Comparison of ENCODE assay signal across 8 cellular contexts in genomic region chr3:194573680-194574437, GRCh38. TPM values are rescaled to one million over a fixed set of nuclear protein-coding genes. Genes with fewer than 3 reads are reported as not detected.
DNase-seq lines count a peak whose midpoint lies in the region; ATAC-seq and TF ChIP-seq lines count a peak whose summit lies in the region.

No MANE protein-coding gene starts in this region.

- CTCF ChIA-PET in A673 (lab: Charles Lee) = interaction anchor here (0.6 to 2.3 kb wide), 6 partner anchors 9 to 102 kb away, joined by 3 to 9 read pairs (median 4); no protein-coding TSS in a partner anchor

- H3K36me3 ChIP-seq in A673 (ENCODE audit: insufficient read depth, low read length, poor library complexity, severe bottlenecking) = no peaks in the 10 kb centered on the region

- no peaks in the 10 kb centered on the region for H3K27me3 ChIP-seq in A673 (replicated peaks; ENCODE audit: insufficient read depth, low read depth, low read length, poor library complexity)

- peaks cover 16% of the 10 kb centered on the region for H3K4me1 ChIP-seq in A673 (ENCODE audit: insufficient read depth, low read length, poor library complexity, severe bottlenecking)

- ATAC-seq in HG02884 (IDR thresholded peaks at IDR 0.05; ENCODE audit: unreplicated experiment) = peak; percentile 83

- BruUV-seq in A673 (replicated peaks; lab: Mats Ljungman, UMichigan) = no TSS peak

- TF ChIP-seq CTCF in A673 (conservative IDR thresholded peaks at IDR 0.05; ENCODE audit: low read depth, low read length) (peak; percentile 80), GM12875 (IDR thresholded peaks at IDR 0.05; ENCODE audit: borderline replicate concordance, insufficient read depth, low read depth, low read length) (peak; percentile 75), foreskin fibroblast (IDR thresholded peaks at IDR 0.05; ENCODE audit: low read depth, low read length) (peak; percentile 34), retinal pigment epithelial cell (conservative IDR thresholded peaks at IDR 0.05; ENCODE audit: low read depth, low read length) (peak; percentile 53)

- no peak overlapping the region for H3K27ac ChIP-seq in A673 (ENCODE audit: low read depth, low read length, poor library complexity, severe bottlenecking)

- H3K9me3 ChIP-seq in A673 (ENCODE audit: low read depth, low read length, poor library complexity, severe bottlenecking) = no peaks in the 10 kb centered on the region

- peak; percentile 78 for DNase-seq in A673 (ENCODE audit: low spot score)
- DNase-seq in NCI-H524 (lab: John Stamatoyannopoulos, UW) = peak; percentile 81 to 92
- DNase-seq in activated T-cell treated with anti-CD3 and anti-CD28 coated beads for 4 hours = peak; percentile 13
- peak; percentile 43 to 62 for DNase-seq in foreskin fibroblast
- DNase-seq in retinal pigment epithelial cell (ENCODE audit: low read depth) = no peak
- DNase-seq in T-helper 9 cell = no peak

- POLR2A ChIA-PET in A673 (lab: Charles Lee; ENCODE audit: low non-redundant PET) = no interaction called here

- no peak overlapping the region for H3K4me3 ChIP-seq in A673 (ENCODE audit: low read depth, low read length, poor library complexity, severe bottlenecking)
- H3K4me3 ChIP-seq in GM12875 (ENCODE audit: low read depth, low read length) = no peak overlapping the region
- H3K4me3 ChIP-seq in foreskin fibroblast (ENCODE audit: low read depth in 1 of 2, low read length in 2 of 2) = no peak overlapping the region
- no peak overlapping the region for H3K4me3 ChIP-seq in retinal pigment epithelial cell (ENCODE audit: low read length)

- intact Hi-C loops in A673 (cut with micrococcal nuclease; ENCODE audit: unreplicated experiment) = loop anchor here (5.0 kb wide), 1 partner anchor 102 kb away; no protein-coding TSS in a partner anchor

RNA-seq across cellular contexts. Expression of gene TMEM44, which starts 59.4 kb away (rescaled TPM):
- 20.9 and 23.1 TPM in 2 replicates for total RNA-seq in A673 (2021)

Comparison
In these comparisons a context has a peak if more than half of its experiments do, and no peak if none do; other contexts are left out.
1. DNase-seq: peak in A673 (single experiment), NCI-H524 (2 of 2), activated T-cell treated with anti-CD3 and anti-CD28 coated beads for 4 hours (single experiment) and foreskin fibroblast (2 of 2); none in retinal pigment epithelial cell (single experiment) and T-helper 9 cell (single experiment).
2. Peak in every context shown above with its lines, with median percentiles within 50 percentile points of each other: CTCF ChIP-seq.